Comparison of ENCODE assay signal across 1 cellular context in the genomic region with DNA sequence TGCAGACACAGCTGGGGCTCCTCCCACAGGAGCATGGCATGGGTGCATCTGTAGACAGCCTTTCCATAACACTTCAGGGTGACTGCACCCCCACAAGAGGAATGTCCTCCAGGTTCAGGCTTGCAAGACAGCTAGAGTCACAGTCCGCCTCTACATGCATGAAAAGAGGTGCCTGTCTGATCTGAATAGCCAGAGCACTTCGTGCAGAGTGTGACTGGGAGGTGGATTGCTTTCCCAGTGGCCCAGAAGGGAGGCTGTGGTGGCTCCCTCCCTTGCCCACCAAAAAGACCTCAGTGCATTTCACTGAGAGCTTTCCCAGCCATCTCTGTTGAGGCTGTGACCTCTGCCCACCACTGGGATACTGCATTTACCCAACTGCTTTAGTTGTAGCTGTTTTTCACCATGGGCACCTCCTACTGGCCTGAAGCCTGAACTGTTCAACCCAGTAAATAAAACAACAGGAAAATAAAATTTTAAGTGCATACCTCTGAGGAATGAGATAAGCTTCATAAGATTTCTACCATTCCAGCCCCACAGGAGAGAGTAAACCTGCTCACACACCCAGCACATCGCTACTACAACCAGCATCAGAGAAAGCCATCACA.
TF ChIP-seq lines count a peak whose summit lies in the region.

No MANE protein-coding gene starts in this region.

TF ChIP-seq in HepG2, 621 proteins besides CTCF, POLR2A, EP300 and RAD21:
- no peak for TF ChIP-seq ZSCAN20 (CRISPR knock-in tag; IDR thresholded peaks at IDR 0.05; ENCODE audit: borderline replicate concordance)
- TF ChIP-seq, protein P1, sequence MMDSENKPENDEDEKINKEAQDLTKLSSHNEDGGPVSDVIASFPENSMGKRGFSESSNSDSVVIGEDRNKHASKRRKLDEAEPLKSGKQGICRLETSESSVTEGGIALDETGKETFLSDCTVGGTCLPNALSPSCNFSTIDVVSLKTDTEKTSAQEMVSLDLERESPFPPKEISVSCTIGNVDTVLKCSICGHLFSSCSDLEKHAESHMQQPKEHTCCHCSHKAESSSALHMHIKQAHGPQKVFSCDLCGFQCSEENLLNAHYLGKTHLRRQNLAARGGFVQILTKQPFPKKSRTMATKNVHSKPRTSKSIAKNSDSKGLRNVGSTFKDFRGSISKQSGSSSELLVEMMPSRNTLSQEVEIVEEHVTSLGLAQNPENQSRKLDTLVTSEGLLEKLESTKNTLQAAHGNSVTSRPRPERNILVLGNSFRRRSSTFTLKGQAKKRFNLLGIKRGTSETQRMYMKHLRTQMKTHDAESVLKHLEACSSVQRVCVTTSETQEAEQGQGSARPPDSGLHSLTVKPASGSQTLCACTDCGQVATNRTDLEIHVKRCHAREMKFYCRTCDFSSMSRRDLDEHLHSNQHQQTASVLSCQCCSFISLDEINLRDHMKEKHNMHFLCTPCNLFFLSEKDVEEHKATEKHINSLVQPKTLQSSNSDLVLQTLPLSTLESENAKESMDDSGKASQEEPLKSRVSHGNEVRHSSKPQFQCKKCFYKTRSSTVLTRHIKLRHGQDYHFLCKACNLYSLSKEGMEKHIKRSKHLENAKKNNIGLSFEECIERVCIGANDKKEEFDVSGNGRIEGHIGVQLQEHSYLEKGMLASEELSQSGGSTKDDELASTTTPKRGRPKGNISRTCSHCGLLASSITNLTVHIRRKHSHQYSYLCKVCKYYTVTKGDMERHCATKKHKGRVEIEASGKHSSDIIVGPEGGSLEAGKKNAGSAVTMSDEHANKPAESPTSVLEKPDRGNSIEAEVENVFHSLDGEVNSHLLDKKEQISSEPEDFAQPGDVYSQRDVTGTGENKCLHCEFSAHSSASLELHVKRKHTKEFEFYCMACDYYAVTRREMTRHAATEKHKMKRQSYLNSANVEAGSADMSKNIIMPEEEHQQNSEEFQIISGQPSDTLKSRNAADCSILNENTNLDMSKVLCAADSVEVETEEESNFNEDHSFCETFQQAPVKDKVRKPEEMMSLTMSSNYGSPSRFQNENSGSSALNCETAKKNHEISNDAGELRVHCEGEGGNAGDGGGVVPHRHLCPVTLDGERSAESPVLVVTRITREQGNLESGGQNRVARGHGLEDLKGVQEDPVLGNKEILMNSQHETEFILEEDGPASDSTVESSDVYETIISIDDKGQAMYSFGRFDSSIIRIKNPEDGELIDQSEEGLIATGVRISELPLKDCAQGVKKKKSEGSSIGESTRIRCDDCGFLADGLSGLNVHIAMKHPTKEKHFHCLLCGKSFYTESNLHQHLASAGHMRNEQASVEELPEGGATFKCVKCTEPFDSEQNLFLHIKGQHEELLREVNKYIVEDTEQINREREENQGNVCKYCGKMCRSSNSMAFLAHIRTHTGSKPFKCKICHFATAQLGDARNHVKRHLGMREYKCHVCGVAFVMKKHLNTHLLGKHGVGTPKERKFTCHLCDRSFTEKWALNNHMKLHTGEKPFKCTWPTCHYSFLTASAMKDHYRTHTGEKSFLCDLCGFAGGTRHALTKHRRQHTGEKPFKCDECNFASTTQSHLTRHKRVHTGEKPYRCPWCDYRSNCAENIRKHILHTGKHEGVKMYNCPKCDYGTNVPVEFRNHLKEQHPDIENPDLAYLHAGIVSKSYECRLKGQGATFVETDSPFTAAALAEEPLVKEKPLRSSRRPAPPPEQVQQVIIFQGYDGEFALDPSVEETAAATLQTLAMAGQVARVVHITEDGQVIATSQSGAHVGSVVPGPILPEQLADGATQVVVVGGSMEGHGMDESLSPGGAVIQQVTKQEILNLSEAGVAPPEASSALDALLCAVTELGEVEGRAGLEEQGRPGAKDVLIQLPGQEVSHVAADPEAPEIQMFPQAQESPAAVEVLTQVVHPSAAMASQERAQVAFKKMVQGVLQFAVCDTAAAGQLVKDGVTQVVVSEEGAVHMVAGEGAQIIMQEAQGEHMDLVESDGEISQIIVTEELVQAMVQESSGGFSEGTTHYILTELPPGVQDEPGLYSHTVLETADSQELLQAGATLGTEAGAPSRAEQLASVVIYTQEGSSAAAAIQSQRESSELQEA (CRISPR knock-in tag; IDR thresholded peaks at IDR 0.05; ENCODE audit: not compliant biosample characterization), result no peak
